Comparison of ENCODE assay signal across 24 cellular contexts in the genomic region with DNA sequence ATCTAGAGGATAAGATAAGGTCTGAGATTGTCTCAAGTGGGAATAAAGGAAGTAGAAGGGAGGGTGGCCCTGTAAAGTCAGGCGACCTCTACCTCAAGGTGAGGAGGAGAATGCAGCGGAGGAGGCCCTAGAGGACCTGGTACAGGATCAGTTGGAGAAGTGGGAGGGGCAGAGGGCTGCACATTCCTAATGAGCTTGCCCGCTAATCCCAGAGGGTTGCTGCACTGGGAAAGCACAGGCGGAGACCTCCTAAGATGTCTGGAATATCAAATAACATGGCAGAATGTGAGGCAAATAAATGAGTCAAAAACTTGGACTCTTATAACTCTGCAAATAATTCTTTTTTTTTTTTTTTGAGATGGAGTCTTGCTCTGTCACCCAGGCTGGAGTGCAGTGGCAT.
"Had no signal": no experiment of that assay in that cellular context is flagged by ENCODE, and none has a peak within 500 bp of the region (broad histone marks: within the 10 kb centered on the region; RNA-seq: fewer than 3 reads in every experiment).

No MANE protein-coding gene starts in this region.

- H3K4me3 ChIP-seq: ascending aorta, breast epithelium, esophagus muscularis mucosa, gastrocnemius medialis, thyroid gland, upper lobe of right lung had no signal

- H3K4me1 ChIP-seq: breast epithelium, parathyroid adenoma, thyroid gland had no signal

- H3K27me3 ChIP-seq: ascending aorta, breast epithelium, thyroid gland had no signal

- DNase-seq: activated CD4-positive, alpha-beta T cell treated with anti-CD3 and anti-CD28 coated beads, Interleukin-2, amount 10 ng/mL, durations not matched to agents 24 days and 14 days; activated CD8-positive, alpha-beta memory T cell treated with anti-CD3 and anti-CD28 coated beads, Interleukin-2, amount 10 ng/mL, durations not matched to agents 7 days and 5 days; activated CD8-positive, alpha-beta T cell treated with anti-CD3 and anti-CD28 coated beads for 36 hours; activated gamma-delta T cell; activated naive CD4-positive, alpha-beta T cell treated with anti-CD3 and anti-CD28 coated beads, Interleukin-2, amount 50 U/mL, for 16 hours; activated T-cell treated with anti-CD3 and anti-CD28 coated beads for 4 hours; effector memory CD4-positive, alpha-beta T cell; gastrocnemius medialis; head of caudate nucleus; right cardiac atrium; stimulated activated CD4-positive, alpha-beta T cell treated with anti-CD3 and anti-CD28 coated beads, Interleukin-1b, Interleukin-23, amount 100 ng/mL, for 48 hours; substantia nigra; thyroid gland had no signal

- H3K9me3 Mint-ChIP-seq: activated CD4-positive, alpha-beta T cell treated with anti-CD3 and anti-CD28 coated beads, Interleukin-2, amount 10 ng/mL, durations not matched to agents 24 days and 14 days; activated CD8-positive, alpha-beta T cell treated with anti-CD3 and anti-CD28 coated beads for 36 hours; activated T-helper 1 cell treated with anti-CD3 and anti-CD28 coated beads, Interleukin-12 subunit alpha, Interleukin-12 subunit beta, Interleukin-2, Interleukin-4 antibody, amounts not matched to agents 30 ng/mL and 10 ng/mL and 1 ng/mL, durations not matched to agents 14 hours and 24 hours and 36 hours; central memory CD8-positive, alpha-beta T cell; memory B cell; natural killer cell treated with Interleukin-12 subunit alpha and Interleukin-12 subunit beta and Interleukin-15 and Interleukin-18, amount 100 ng/mL, for 72 hours; stimulated activated naive CD8-positive, alpha-beta T cell treated with anti-CD3 and anti-CD28 coated beads, Interleukin-15, Interleukin-2, amounts not matched to agents 100 ng/mL and 50 ng/mL, for 24 hours had no signal

- H3K9me3 ChIP-seq: ascending aorta, breast epithelium, esophagus muscularis mucosa, gastrocnemius medialis, thyroid gland, upper lobe of right lung had no signal

- ATAC-seq: activated CD4-positive, CD25-positive, alpha-beta regulatory T cell treated with anti-CD3 and anti-CD28 coated beads, Interleukin-2, amount 50 U/mL, for 24 hours; activated CD8-positive, alpha-beta memory T cell treated with anti-CD3 and anti-CD28 coated beads, Interleukin-2, amount 10 ng/mL, durations not matched to agents 7 days and 5 days; activated CD8-positive, alpha-beta T cell treated with anti-CD3 and anti-CD28 coated beads for 36 hours; gastrocnemius medialis; natural killer cell treated with Interleukin-12 subunit alpha and Interleukin-12 subunit beta and Interleukin-15 and Interleukin-18, amount 100 ng/mL, for 72 hours; right cardiac atrium; upper lobe of right lung had no signal

- H3K9ac ChIP-seq: parathyroid adenoma had no signal

- H2AFZ ChIP-seq: parathyroid adenoma had no signal

- H3K27ac Mint-ChIP-seq: activated CD4-positive, alpha-beta T cell treated with anti-CD3 and anti-CD28 coated beads, Interleukin-2, amount 10 ng/mL, durations not matched to agents 24 days and 14 days; activated CD8-positive, alpha-beta memory T cell treated with anti-CD3 and anti-CD28 coated beads, Interleukin-2, amount 10 ng/mL, durations not matched to agents 7 days and 5 days; activated CD8-positive, alpha-beta T cell treated with anti-CD3 and anti-CD28 coated beads for 36 hours; activated T-helper 1 cell treated with anti-CD3 and anti-CD28 coated beads, Interleukin-12 subunit alpha, Interleukin-12 subunit beta, Interleukin-2, Interleukin-4 antibody, amounts not matched to agents 30 ng/mL and 10 ng/mL and 1 ng/mL, durations not matched to agents 14 hours and 24 hours and 36 hours; memory B cell; natural killer cell treated with Interleukin-12 subunit alpha and Interleukin-12 subunit beta and Interleukin-15 and Interleukin-18, amount 100 ng/mL, for 72 hours; stimulated activated naive CD8-positive, alpha-beta T cell treated with anti-CD3 and anti-CD28 coated beads, Interleukin-15, Interleukin-2, amounts not matched to agents 100 ng/mL and 50 ng/mL, for 24 hours had no signal

- H3K4me3 Mint-ChIP-seq: activated CD4-positive, alpha-beta T cell treated with anti-CD3 and anti-CD28 coated beads, Interleukin-2, amount 10 ng/mL, durations not matched to agents 24 days and 14 days; activated CD8-positive, alpha-beta memory T cell treated with anti-CD3 and anti-CD28 coated beads, Interleukin-2, amount 10 ng/mL, durations not matched to agents 7 days and 5 days; activated CD8-positive, alpha-beta T cell treated with anti-CD3 and anti-CD28 coated beads for 36 hours; activated T-helper 1 cell treated with anti-CD3 and anti-CD28 coated beads, Interleukin-12 subunit alpha, Interleukin-12 subunit beta, Interleukin-2, Interleukin-4 antibody, amounts not matched to agents 30 ng/mL and 10 ng/mL and 1 ng/mL, durations not matched to agents 14 hours and 24 hours and 36 hours; central memory CD8-positive, alpha-beta T cell; memory B cell; natural killer cell treated with Interleukin-12 subunit alpha and Interleukin-12 subunit beta and Interleukin-15 and Interleukin-18, amount 100 ng/mL, for 72 hours; stimulated activated naive CD8-positive, alpha-beta T cell treated with anti-CD3 and anti-CD28 coated beads, Interleukin-15, Interleukin-2, amounts not matched to agents 100 ng/mL and 50 ng/mL, for 24 hours had no signal

- H3K79me2 ChIP-seq: parathyroid adenoma had no signal

- H3K27ac ChIP-seq: ascending aorta, breast epithelium, esophagus muscularis mucosa, gastrocnemius medialis, parathyroid adenoma, thyroid gland, upper lobe of right lung had no signal

- H3K36me3 Mint-ChIP-seq: activated CD8-positive, alpha-beta memory T cell treated with anti-CD3 and anti-CD28 coated beads, Interleukin-2, amount 10 ng/mL, durations not matched to agents 7 days and 5 days; memory B cell; natural killer cell treated with Interleukin-12 subunit alpha and Interleukin-12 subunit beta and Interleukin-15 and Interleukin-18, amount 100 ng/mL, for 72 hours had no signal

- H3K36me3 ChIP-seq: ascending aorta, breast epithelium, esophagus muscularis mucosa, gastrocnemius medialis, thyroid gland, upper lobe of right lung had no signal
